Comparison of ENCODE assay signal across 13 cellular contexts in genomic region chr1:29592261-29592615, GRCh38.
DNase-seq lines count a peak whose midpoint lies in the region; ATAC-seq, FAIRE-seq and TF ChIP-seq lines count a peak whose summit lies in the region.
"Had no signal": no experiment of that assay in that cellular context is flagged by ENCODE, and none has a peak within 500 bp of the region (broad histone marks: within the 10 kb centered on the region; RNA-seq: fewer than 3 reads in every experiment).

No MANE protein-coding gene starts in this region.

- H4K91ac ChIP-seq in H1 (replicated peaks; ENCODE audit: insufficient read length, low read length), result no peak overlapping the region

- no peak for TF ChIP-seq EP300 in H1 (IDR thresholded peaks at IDR 0.05; ENCODE audit: borderline replicate concordance in 1 of 2, low read depth in 2 of 2, low read length in 2 of 2)

- no peak overlapping the region for H3K23ac ChIP-seq in H1 (ENCODE audit: insufficient read length)

- H2BK15ac ChIP-seq in H1 (ENCODE audit: low read length), result no peak overlapping the region

- H2AK5ac ChIP-seq in H1 (ENCODE audit: low read depth, low read length), result no peak overlapping the region

- no peak overlapping the region for H2BK120ac ChIP-seq in H1 (replicated peaks; ENCODE audit: low read depth, low read length)

- no peak overlapping the region for H2BK12ac ChIP-seq in H1 (ENCODE audit: low read depth, low read length)

- H3K27me3 Mint-ChIP-seq in neural progenitor cell (ENCODE audit: insufficient read depth, low read depth), result peaks cover 6% of the 10 kb centered on the region
- peaks cover 3% of the 10 kb centered on the region for H3K27me3 Mint-ChIP-seq in CD8-positive, alpha-beta T cell (ENCODE audit: low read depth)

- H3K4me3 ChIP-seq in H1 (ENCODE audit: extremely low read depth in 1 of 4, insufficient read depth in 2 of 4, low read depth in 3 of 4, low read length in 4 of 4), result no peak overlapping the region
- H3K4me3 ChIP-seq in neural progenitor cell, result no peak overlapping the region
- no peak overlapping the region for H3K4me3 ChIP-seq in CD8-positive, alpha-beta T cell (ENCODE audit: low read depth, low read length)
- H3K4me3 ChIP-seq: GM23248 had no signal

- DNase-seq in activated CD8-positive, alpha-beta memory T cell treated with anti-CD3 and anti-CD28 coated beads for 24 hours, result peak; percentile 26
- no peak for DNase-seq in activated CD8-positive, alpha-beta memory T cell treated with anti-CD3 and anti-CD28 coated beads, Interleukin-2, amount 50 U/mL, for 48 hours
- DNase-seq in H1 (ENCODE audit: low read depth in 1 of 2, low spot score in 2 of 2), result no peak
- no peak for DNase-seq in neural progenitor cell (ENCODE audit: low spot score)
- DNase-seq in NOMO-1 (lab: John Stamatoyannopoulos, UW; ENCODE audit: unreplicated experiment in 2 of 2), result no peak
- no peak for DNase-seq in CD8-positive, alpha-beta T cell
- no peak for DNase-seq in middle frontal gyrus (ENCODE audit: extremely low spot score, low spot score)
- DNase-seq: DMS 273 treated with DMSO at 0.1 percent for 48 hours, DMS79 had no signal

- H3F3A ChIP-seq in neural progenitor cell (ENCODE audit: low read depth), result no peaks in the 10 kb centered on the region

- no peak overlapping the region for H3K56ac ChIP-seq in H1 (replicated peaks; ENCODE audit: insufficient read length, low read depth, low read length)

- no peak overlapping the region for H4K5ac ChIP-seq in H1 (ENCODE audit: insufficient read length, low read depth, low read length)

- H3K4me1 ChIP-seq in H1 (replicated peaks in 1 of 4; ENCODE audit: control insufficient read depth in 3 of 4, insufficient read depth in 4 of 4, low read length in 3 of 4), result no peaks in the 10 kb centered on the region; a peak in 1 of 7 replicates
- no peaks in the 10 kb centered on the region for H3K4me1 ChIP-seq in neural progenitor cell
- no peaks in the 10 kb centered on the region for H3K4me1 ChIP-seq in CD8-positive, alpha-beta T cell (ENCODE audit: insufficient read depth, low read length)

- peak overlapping the region; percentile 42; the same call in 1 of the 2 replicates for H4K8ac ChIP-seq in H1 (ENCODE audit: extremely low read depth, insufficient read depth, low read length)

- H3K4me2 ChIP-seq in H1 (ENCODE audit: insufficient read depth in 1 of 2, low read depth in 2 of 2, low read length in 2 of 2) (no peak overlapping the region), neural progenitor cell (no peak overlapping the region)

- peak overlapping the region; percentile 62 for H3K27ac Mint-ChIP-seq in neural progenitor cell
- H3K27ac Mint-ChIP-seq in CD8-positive, alpha-beta T cell, result no peak overlapping the region

- H3K9ac ChIP-seq in H1 (replicated peaks in 1 of 4; ENCODE audit: extremely low read depth in 1 of 4, low read depth in 3 of 4, low read length in 3 of 4) (no peak overlapping the region), neural progenitor cell (no peak overlapping the region)
- H3K9ac ChIP-seq: GM23248 had no signal

- H3K27ac ChIP-seq in H1 (ENCODE audit: low read depth, low read length) (no peak overlapping the region), neural progenitor cell (no peak overlapping the region)
- H3K27ac ChIP-seq in CD8-positive, alpha-beta T cell (ENCODE audit: low read depth, low read length), result no peak overlapping the region
- H3K27ac ChIP-seq: 22Rv1, GM23248 had no signal

- no peak overlapping the region for H2BK5ac ChIP-seq in H1 (ENCODE audit: low read depth, low read length)

- H3K79me1 ChIP-seq in H1 (ENCODE audit: low read depth, low read length), result no peaks in the 10 kb centered on the region

- TF ChIP-seq CTCF in H1 (IDR thresholded peaks at IDR 0.05; ENCODE audit: control extremely low read depth in 1 of 3, insufficient read depth in 1 of 3, low read depth in 1 of 3, low read length in 3 of 3) (no peak), neural progenitor cell (IDR thresholded peaks at IDR 0.05) (no peak)
- TF ChIP-seq CTCF in CD8-positive, alpha-beta T cell (IDR thresholded peaks at IDR 0.05), result no peak

- H3K9me3 ChIP-seq in H1 (ENCODE audit: insufficient read depth in 2 of 2, low read depth in 1 of 2, low read length in 1 of 2), result no peaks in the 10 kb centered on the region
- H3K9me3 ChIP-seq in neural progenitor cell (ENCODE audit: low read depth), result no peaks in the 10 kb centered on the region
- no peaks in the 10 kb centered on the region for H3K9me3 ChIP-seq in CD8-positive, alpha-beta T cell (ENCODE audit: low read length)

- CTCF ChIA-PET in H1 (lab: Charles Lee; ENCODE audit: partially characterized antibody), result interaction anchor here (0.5 to 1.6 kb wide), 3 partner anchors 9 to 583 kb away, joined by 3 to 4 read pairs (median 4); no protein-coding TSS in a partner anchor
- CTCF ChIA-PET in CD8-positive, alpha-beta T cell (lab: Charles Lee), result interaction anchor here (0.5 kb wide), 1 partner anchor 911 kb away, joined by 3 read pairs; no protein-coding TSS in a partner anchor

- no peak for TF ChIP-seq POLR2A in H1 (IDR thresholded peaks at IDR 0.05; ENCODE audit: control extremely low read depth in 1 of 2, low read depth in 2 of 2, low read length in 2 of 2)

- no peak overlapping the region for H3K4ac ChIP-seq in H1 (replicated peaks; ENCODE audit: insufficient read length, low read depth, low read length)

- peaks cover 8% of the 10 kb centered on the region for H3K4me1 Mint-ChIP-seq in neural progenitor cell
- H3K4me1 Mint-ChIP-seq in CD8-positive, alpha-beta T cell (ENCODE audit: low read depth), result no peaks in the 10 kb centered on the region

- H3K36me3 Mint-ChIP-seq in neural progenitor cell, result no peaks in the 10 kb centered on the region
- H3K36me3 Mint-ChIP-seq in CD8-positive, alpha-beta T cell, result no peaks in the 10 kb centered on the region

- H3K23me2 ChIP-seq in H1 (ENCODE audit: low read depth, low read length), result no peaks in the 10 kb centered on the region

- no peak overlapping the region for H3K4me3 Mint-ChIP-seq in neural progenitor cell
- no peak overlapping the region for H3K4me3 Mint-ChIP-seq in CD8-positive, alpha-beta T cell

- H3K27me3 ChIP-seq in H1 (replicated peaks in 1 of 4; ENCODE audit: control insufficient read depth in 3 of 4, extremely low read depth in 1 of 4, insufficient read depth in 3 of 4, low read length in 3 of 4) (no peaks in the 10 kb centered on the region), neural progenitor cell (no peaks in the 10 kb centered on the region)
- no peaks in the 10 kb centered on the region for H3K27me3 ChIP-seq in CD8-positive, alpha-beta T cell (ENCODE audit: insufficient read depth, low read length)

- 88% methylated on average over 6 of the region's 6 CpGs; no CpG with 5 or more reads in 1 of the 2 experiments for WGBS in H1 (ENCODE audit: extremely low coverage in 1 of 2, insufficient coverage in 1 of 2, insufficient read length in 1 of 2, insufficient replicate concordance in 2 of 2, low coverage in 1 of 2, low lambda C conversion rate in 2 of 2, missing lambda C conversion rate in 1 of 2), 2 experiments

- TF ChIP-seq RAD21 in H1 (IDR thresholded peaks at IDR 0.05 in 1 of 2, conservative IDR thresholded peaks at IDR 0.05 in 1 of 2; ENCODE audit: low read depth in 2 of 2, low read length in 2 of 2), result no peak

- intact Hi-C loops in CD8-positive, alpha-beta T cell (cut with DNase I, micrococcal nuclease), result no loop called here

- ATAC-seq in CD8-positive, alpha-beta T cell, result no peak

- H4K20me1 ChIP-seq in H1 (replicated peaks in 1 of 2; ENCODE audit: control insufficient read depth in 1 of 2, insufficient read depth in 2 of 2, low read length in 2 of 2) (no peaks in the 10 kb centered on the region), neural progenitor cell (ENCODE audit: low read depth) (no peaks in the 10 kb centered on the region)

- no peaks in the 10 kb centered on the region for H3K9me3 Mint-ChIP-seq in neural progenitor cell
- H3K9me3 Mint-ChIP-seq in CD8-positive, alpha-beta T cell, result no peaks in the 10 kb centered on the region

- no peak overlapping the region for H2BK20ac ChIP-seq in H1 (ENCODE audit: low read length)

- no peak overlapping the region for H2AFZ ChIP-seq in H1 (ENCODE audit: low read length)
- H2AFZ ChIP-seq in neural progenitor cell (replicated peaks), result no peak overlapping the region

- H3K36me3 ChIP-seq in H1 (ENCODE audit: control insufficient read depth in 2 of 4, insufficient read depth in 4 of 4, low read length in 3 of 4) (no peaks in the 10 kb centered on the region), neural progenitor cell (no peaks in the 10 kb centered on the region)
- no peaks in the 10 kb centered on the region for H3K36me3 ChIP-seq in CD8-positive, alpha-beta T cell (ENCODE audit: insufficient read depth, low read length)

- H3K79me2 ChIP-seq in H1 (ENCODE audit: control insufficient read depth in 1 of 2, insufficient read depth in 2 of 2, low read length in 2 of 2) (no peaks in the 10 kb centered on the region), neural progenitor cell (ENCODE audit: low read depth) (no peaks in the 10 kb centered on the region)

- POLR2A ChIA-PET in H1 (lab: Charles Lee; ENCODE audit: partially characterized antibody), result interaction anchor here (0.5 kb wide), 1 partner anchor 1784 kb away, joined by 3 read pairs; no protein-coding TSS in a partner anchor
- POLR2A ChIA-PET in CD8-positive, alpha-beta T cell (lab: Charles Lee), result no interaction called here

- no peak overlapping the region for H3K18ac ChIP-seq in H1 (ENCODE audit: extremely low read depth, low read length)

- FAIRE-seq in H1 (lab: Jason Lieb, UNC), result no peak
- FAIRE-seq: G401.6, GM12891 had no signal

- H3K14ac ChIP-seq in H1 (ENCODE audit: insufficient read length), result no peak overlapping the region

TF ChIP-seq in H1, 55 proteins besides CTCF, POLR2A, EP300 and RAD21:
- no peak for TF ChIP-seq HDAC2 (IDR thresholded peaks at IDR 0.05; ENCODE audit: borderline replicate concordance in 1 of 2, low read depth in 2 of 2, low read length in 2 of 2)
- TF ChIP-seq HDAC6 (IDR thresholded peaks at IDR 0.05; ENCODE audit: low read depth, low read length), result no peak
- TF ChIP-seq CREB1 (IDR thresholded peaks at IDR 0.05), result no peak
- TF ChIP-seq CBX5 (IDR thresholded peaks at IDR 0.05; ENCODE audit: low read depth, low read length), result no peak
- TF ChIP-seq EGR1 (IDR thresholded peaks at IDR 0.05; ENCODE audit: borderline replicate concordance, low read depth, low read length), result no peak
- no peak for TF ChIP-seq RBBP5 (IDR thresholded peaks at IDR 0.05; ENCODE audit: borderline replicate concordance, low read depth, low read length)
- TF ChIP-seq GABPA (IDR thresholded peaks at IDR 0.05; ENCODE audit: borderline replicate concordance, insufficient read depth, low read length), result no peak
- no peak for TF ChIP-seq PHF8 (conservative IDR thresholded peaks at IDR 0.05; ENCODE audit: low read depth, low read length)
- no peak for TF ChIP-seq JUND (IDR thresholded peaks at IDR 0.05; ENCODE audit: low read length)
- TF ChIP-seq MAFK (IDR thresholded peaks at IDR 0.05; ENCODE audit: low read depth, low read length), result no peak
- TF ChIP-seq SIN3A (conservative IDR thresholded peaks at IDR 0.05 in 1 of 2, IDR thresholded peaks at IDR 0.05 in 1 of 2; ENCODE audit: low read depth in 1 of 2, low read length in 2 of 2), result no peak
- no peak for TF ChIP-seq ASH2L (IDR thresholded peaks at IDR 0.05; ENCODE audit: low read length)
